ENCODE assay signal across 8 cellular contexts in the genomic region with DNA sequence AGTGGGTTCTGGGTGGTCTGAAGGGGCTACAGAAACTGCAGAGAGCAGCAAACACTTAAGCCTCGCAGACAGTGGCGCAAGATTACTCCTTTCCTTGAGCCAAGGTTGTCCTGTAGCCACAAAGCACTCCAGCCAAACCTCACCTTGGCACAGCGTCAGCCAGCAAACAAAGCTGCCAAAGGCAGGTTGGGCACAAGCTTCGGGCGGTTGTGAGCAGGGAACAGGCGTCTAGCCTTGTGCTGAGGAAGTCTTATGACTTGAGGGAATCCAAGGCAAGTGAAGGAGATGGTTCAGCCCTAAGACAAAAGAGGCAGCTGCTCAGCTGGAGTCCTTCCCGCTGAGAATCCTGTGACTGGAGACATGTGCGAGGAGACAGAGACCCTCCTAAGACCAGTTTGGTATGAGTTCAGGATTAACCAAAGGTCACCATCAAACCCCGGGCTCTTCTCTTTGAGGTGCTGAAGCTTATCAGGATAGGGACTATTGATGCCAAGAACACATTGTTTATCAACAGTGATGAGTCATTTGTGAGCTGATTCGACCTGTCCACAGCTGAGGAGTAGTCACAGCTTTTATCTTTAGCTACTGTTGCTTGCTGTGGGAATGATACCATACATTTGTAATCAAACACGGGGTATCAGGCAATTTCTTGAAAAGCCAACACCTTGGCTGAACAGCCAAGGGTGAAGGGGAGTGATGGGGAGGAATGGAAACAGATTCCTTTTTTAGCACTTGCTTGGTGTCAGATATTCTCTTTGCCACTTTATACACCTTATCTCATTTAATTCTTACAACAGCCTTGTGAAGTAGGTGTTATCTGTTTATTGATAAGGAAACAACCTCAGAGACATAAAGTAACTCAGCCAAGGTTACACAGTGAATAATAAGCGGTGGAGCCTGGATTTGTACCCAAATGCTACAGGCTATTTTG. TPM values are rescaled to one million over a fixed set of nuclear protein-coding genes. Genes with fewer than 3 reads are reported as not detected.
A peak's percentile ranks its signal among the peaks of the same experiment; 100 is the strongest.
DNase-seq lines count a peak whose midpoint lies in the region; ATAC-seq and TF ChIP-seq lines count a peak whose summit lies in the region.

No MANE protein-coding gene starts in this region.

- no peak for TF ChIP-seq POLR2A in Peyer's patch (IDR thresholded peaks at IDR 0.05)

- no peaks in the 10 kb centered on the region for H3K36me3 ChIP-seq in Peyer's patch

- no peak overlapping the region for H3K4me3 ChIP-seq in Peyer's patch
- no peak overlapping the region for H3K4me3 ChIP-seq in fibroblast of mammary gland (ENCODE audit: control insufficient read depth, low read depth, low read length)

- H3K4me1 ChIP-seq in Peyer's patch: peaks cover 0 to 37% (median 26%) of the 10 kb centered on the region in 4 donors

- TF ChIP-seq CTCF in Peyer's patch (IDR thresholded peaks at IDR 0.05) (no peak), fibroblast of mammary gland (conservative IDR thresholded peaks at IDR 0.05; ENCODE audit: control insufficient read depth, insufficient read depth, low read depth, low read length) (no peak)

- DNase-seq in ELR (ENCODE audit: low read depth) (peak; percentile 79), Peyer's patch (peak in 2 of 3 donors; percentile 62 to 70), fibroblast of mammary gland (ENCODE audit: low read depth) (peak; percentile 78), posterior vena cava (ENCODE audit: low spot score) (peak; percentile 84), NCI-H1048 (lab: John Stamatoyannopoulos, UW) (no peak)

- H3K27me3 ChIP-seq in Peyer's patch: no peaks in the 10 kb centered on the region

- ATAC-seq in GM18867 (IDR thresholded peaks at IDR 0.05; ENCODE audit: unreplicated experiment) (no peak), GM18861 (IDR thresholded peaks at IDR 0.05; ENCODE audit: unreplicated experiment) (no peak), HG03175 (IDR thresholded peaks at IDR 0.05; ENCODE audit: unreplicated experiment) (no peak)

- no peaks in the 10 kb centered on the region for H3K9me3 ChIP-seq in Peyer's patch

- H3K27ac ChIP-seq in Peyer's patch: peak overlapping the region in 3 of 4 donors; percentile 12 to 90 (median 63)

- intact Hi-C loops in posterior vena cava (cut with DNase I): loop anchor here (2.0 to 10.0 kb wide), 6 partner anchors 13 to 552 kb away; no protein-coding TSS in a partner anchor

RNA-seq across cellular contexts. Expression of a gene that starts 4.6 kb away (rescaled TPM):
- total RNA-seq in Peyer's patch (100 to 1,000 TPM in 2 of 4 donors, 10 to 100 TPM in 2; 75.5 to 323 (median 106) TPM), posterior vena cava (10 to 100 TPM; 36.5 to 52.2 TPM)

RNA-seq across cellular contexts. Expression of a gene that starts 15.4 kb away (rescaled TPM):
- total RNA-seq in Peyer's patch (10 to 100 TPM; 52.7 to 70.1 (median 56.7) TPM), posterior vena cava (10 to 100 TPM; 53.4 to 58.9 TPM)
